In the genomic region with DNA sequence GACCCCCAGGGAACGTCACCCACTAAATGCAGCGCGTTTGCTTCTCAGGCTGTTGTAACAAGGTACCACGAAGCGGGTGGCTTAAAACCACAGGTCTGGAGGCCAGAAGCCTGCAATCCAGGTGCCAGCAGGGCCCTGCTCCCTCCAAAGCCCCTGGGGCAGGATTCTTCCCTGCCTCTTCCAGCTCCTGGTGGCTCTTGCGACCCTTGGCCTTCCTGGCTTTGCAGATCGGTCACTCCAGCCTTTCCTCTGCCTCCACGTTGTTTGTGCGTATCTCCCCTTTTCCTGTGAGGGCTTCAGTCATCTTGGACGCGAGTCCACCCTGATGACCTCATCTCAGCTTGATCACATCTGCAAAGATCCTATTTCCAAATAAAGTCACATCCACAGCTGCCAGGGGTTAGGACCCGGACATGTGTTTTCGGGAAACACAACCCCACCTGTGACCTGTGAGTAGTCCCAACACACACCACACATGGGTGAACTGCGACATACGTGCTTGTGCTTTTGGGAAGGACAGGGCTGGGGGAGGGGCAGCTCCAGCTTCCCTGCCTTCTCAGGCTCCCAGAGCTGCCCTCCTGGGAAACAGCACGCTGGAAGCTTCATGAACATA, we compare ENCODE assay signal across 1 cellular context.
TF ChIP-seq lines count a peak whose summit lies in the region.

No MANE protein-coding gene starts in this region.

TF ChIP-seq in K562, 482 proteins besides CTCF, POLR2A, EP300 and RAD21 (continued from another document):
- TF ChIP-seq ZNF644 (tag; IDR thresholded peaks at IDR 0.05; ENCODE audit: low read depth): no peak
- TF ChIP-seq ASH1L (IDR thresholded peaks at IDR 0.05; ENCODE audit: borderline replicate concordance, low read depth, partially characterized antibody): no peak
- 0 out of 2 replicates have a peak, but pooled peaks have one; percentile 28 for TF ChIP-seq ZNF175 (CRISPR knock-in tag; IDR thresholded peaks at IDR 0.05; ENCODE audit: low read depth)
- no peak for TF ChIP-seq ZBTB7A (IDR thresholded peaks at IDR 0.05; ENCODE audit: borderline replicate concordance, control insufficient read depth, low read depth, low read length)
- TF ChIP-seq MEIS2 (IDR thresholded peaks at IDR 0.05; ENCODE audit: partially characterized antibody): no peak
- TF ChIP-seq ESRRA (IDR thresholded peaks at IDR 0.05; ENCODE audit: borderline replicate concordance, low read depth): no peak
- no peak for TF ChIP-seq ZFPM2 (CRISPR knock-in tag; IDR thresholded peaks at IDR 0.05)
TF ChIP-seq in K562: peak in this region for 2.
